In the genomic region with DNA sequence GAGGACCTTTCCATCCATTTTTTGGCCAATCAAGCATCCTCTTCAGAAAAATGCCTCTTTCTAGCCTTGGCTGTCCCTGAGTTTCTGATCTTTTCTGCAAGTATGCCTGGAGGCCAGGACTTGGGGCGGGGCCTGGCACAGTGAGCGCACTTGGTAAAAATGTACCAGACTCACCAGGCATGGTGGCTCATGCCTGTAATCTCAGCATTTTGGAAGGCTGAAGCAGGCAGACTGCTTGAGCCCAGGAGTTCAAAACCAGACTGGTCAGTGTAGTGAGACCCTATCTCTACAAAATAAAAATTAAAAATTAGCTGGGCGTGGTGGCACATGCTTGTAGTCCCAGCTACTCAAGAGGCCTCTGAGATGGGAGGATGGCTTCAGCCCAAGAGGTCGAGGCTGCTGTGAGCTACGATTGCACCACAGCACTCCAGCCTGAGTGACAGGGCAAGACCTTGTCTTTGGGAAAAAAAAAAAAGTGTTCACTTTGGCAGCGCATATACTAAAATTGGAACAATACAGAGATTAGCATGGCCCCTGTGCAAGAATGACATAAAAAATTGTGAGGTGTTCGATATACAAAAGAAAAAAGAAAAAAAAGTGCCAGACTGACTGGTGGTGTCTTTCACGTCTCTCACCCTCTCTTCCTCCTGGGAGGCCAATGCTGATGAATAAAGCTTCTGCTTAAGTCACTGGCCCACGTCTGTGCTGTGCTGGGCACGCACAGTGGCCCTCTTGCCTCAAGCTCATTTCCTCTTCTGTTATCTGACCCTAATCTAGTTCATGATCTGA, we compare ENCODE assay signal across 11 cellular contexts. TPM values are rescaled to one million over a fixed set of nuclear protein-coding genes. Genes with fewer than 3 reads are reported as not detected.
A peak's percentile ranks its signal among the peaks of the same experiment; 100 is the strongest.
DNase-seq lines count a peak whose midpoint lies in the region; ATAC-seq and TF ChIP-seq lines count a peak whose summit lies in the region.
"Had no signal": no experiment of that assay in that cellular context is flagged by ENCODE, and none has a peak within 500 bp of the region (broad histone marks: within the 10 kb centered on the region; RNA-seq: fewer than 3 reads in every experiment).

No MANE protein-coding gene starts in this region.

- H3K36me3 ChIP-seq in upper lobe of right lung, result no peaks in the 10 kb centered on the region

- no peak overlapping the region for H3K4me3 Mint-ChIP-seq in stimulated activated naive CD8-positive, alpha-beta T cell treated with anti-CD3 and anti-CD28 coated beads, Interleukin-15, amount 100 ng/mL, for 72 hours
- H3K4me3 Mint-ChIP-seq: T-cell had no signal

- no peaks in the 10 kb centered on the region for H3K27me3 ChIP-seq in upper lobe of right lung

- no peak overlapping the region for H3K27ac Mint-ChIP-seq in stimulated activated naive CD8-positive, alpha-beta T cell treated with anti-CD3 and anti-CD28 coated beads, Interleukin-15, amount 100 ng/mL, for 72 hours
- H3K27ac Mint-ChIP-seq: T-cell had no signal

- H3K4me3 ChIP-seq in upper lobe of right lung, result no peak overlapping the region

- ATAC-seq in stimulated activated naive CD8-positive, alpha-beta T cell treated with anti-CD3 and anti-CD28 coated beads, Interleukin-15, Interleukin-2, amounts not matched to agents 100 U/mL and 50 U/mL, for 24 hours, result peak; percentile 63
- no peak for ATAC-seq in stimulated activated naive CD8-positive, alpha-beta T cell treated with anti-CD3 and anti-CD28 coated beads, Interleukin-15, amount 100 ng/mL, for 72 hours
- peak; percentile 48 for ATAC-seq in left colon
- ATAC-seq in upper lobe of right lung, result peak; percentile 81
- no peak for ATAC-seq in HG03432 (IDR thresholded peaks at IDR 0.05; ENCODE audit: unreplicated experiment)
- ATAC-seq in HG03196 (IDR thresholded peaks at IDR 0.05; ENCODE audit: unreplicated experiment), result no peak

- H3K9me3 Mint-ChIP-seq in stimulated activated naive CD8-positive, alpha-beta T cell treated with anti-CD3 and anti-CD28 coated beads, Interleukin-15, amount 100 ng/mL, for 72 hours, result no peaks in the 10 kb centered on the region
- H3K9me3 Mint-ChIP-seq: naive B cell, T-cell had no signal

- H3K4me1 ChIP-seq in upper lobe of right lung, result peaks cover 29% of the 10 kb centered on the region

- DNase-seq in stimulated activated naive CD8-positive, alpha-beta T cell treated with anti-CD3 and anti-CD28 coated beads, Interleukin-15, Interleukin-2, amounts not matched to agents 100 U/mL and 50 U/mL, for 24 hours, result no peak
- DNase-seq in stimulated activated naive CD8-positive, alpha-beta T cell treated with anti-CD3 and anti-CD28 coated beads, Interleukin-15, amount 100 ng/mL, for 72 hours, result no peak
- peak; percentile 2 for DNase-seq in T-helper 22 cell (ENCODE audit: low read depth)
- peak in 1 of 2 donors; percentile 56 for DNase-seq in left colon
- DNase-seq in upper lobe of right lung, result peak; percentile 80
- no peak for DNase-seq in activated naive CD4-positive, alpha-beta T cell treated with Interleukin-2 at 50 U/mL for 16 hours
- DNase-seq: naive B cell, NCI-H82 had no signal

- H3K4me1 Mint-ChIP-seq in stimulated activated naive CD8-positive, alpha-beta T cell treated with anti-CD3 and anti-CD28 coated beads, Interleukin-15, amount 100 ng/mL, for 72 hours, result no peaks in the 10 kb centered on the region

- peaks cover 44% of the 10 kb centered on the region for H3K27me3 Mint-ChIP-seq in stimulated activated naive CD8-positive, alpha-beta T cell treated with anti-CD3 and anti-CD28 coated beads, Interleukin-15, amount 100 ng/mL, for 72 hours

- TF ChIP-seq CTCF in upper lobe of right lung (IDR thresholded peaks at IDR 0.05), result no peak

- H3K27ac ChIP-seq in upper lobe of right lung, result no peak overlapping the region

- no peaks in the 10 kb centered on the region for H3K9me3 ChIP-seq in upper lobe of right lung

- intact Hi-C loops in left colon (cut with DNase I, micrococcal nuclease) (no loop called here), upper lobe of right lung (cut with DNase I) (no loop called here)

RNA-seq across cellular contexts. Expression of a gene that starts 18.1 kb away (rescaled TPM):
- 10 to 100 TPM; 16.5 to 18.7 TPM for total RNA-seq in left colon
- total RNA-seq in upper lobe of right lung, result 15.0 TPM

Comparison
In these comparisons a context has a peak if more than half of its experiments do, and no peak if none do; other contexts are left out.
1. ATAC-seq: peak in stimulated activated naive CD8-positive, alpha-beta T cell treated with anti-CD3 and anti-CD28 coated beads, Interleukin-15, Interleukin-2, amounts not matched to agents 100 U/mL and 50 U/mL, for 24 hours (single experiment), left colon (single experiment) and upper lobe of right lung (single experiment); none in stimulated activated naive CD8-positive, alpha-beta T cell treated with anti-CD3 and anti-CD28 coated beads, Interleukin-15, amount 100 ng/mL, for 72 hours (single experiment), HG03432 (single experiment) and HG03196 (single experiment).
2. DNase-seq: peak in T-helper 22 cell (single experiment) and upper lobe of right lung (single experiment); none in stimulated activated naive CD8-positive, alpha-beta T cell treated with anti-CD3 and anti-CD28 coated beads, Interleukin-15, Interleukin-2, amounts not matched to agents 100 U/mL and 50 U/mL, for 24 hours (single experiment), stimulated activated naive CD8-positive, alpha-beta T cell treated with anti-CD3 and anti-CD28 coated beads, Interleukin-15, amount 100 ng/mL, for 72 hours (0 of 2) and activated naive CD4-positive, alpha-beta T cell treated with Interleukin-2 at 50 U/mL for 16 hours (single experiment).